ENCODE assay signal across 16 cellular contexts in genomic region chr13:28356506-28357064, GRCh38.
A peak's percentile ranks its signal among the peaks of the same experiment; 100 is the strongest.
DNase-seq lines count a peak whose midpoint lies in the region; ATAC-seq and TF ChIP-seq lines count a peak whose summit lies in the region.
"Had no signal": no experiment of that assay in that cellular context is flagged by ENCODE, and none has a peak within 500 bp of the region (broad histone marks: within the 10 kb centered on the region; RNA-seq: fewer than 3 reads in every experiment).

No MANE protein-coding gene starts in this region.

- H3K27ac Mint-ChIP-seq in Caco-2 (ENCODE audit: unreplicated experiment) = peak overlapping the region; percentile 14
- H3K27ac Mint-ChIP-seq in activated T-helper 17 cell treated with anti-CD3 and anti-CD28 coated beads, Interleukin-2, amount 50 U/mL, for 72 hours = peak overlapping the region; percentile 10

- H3K36me3 ChIP-seq in Caco-2 (ENCODE audit: control insufficient read depth, insufficient read depth, low read length) (no peaks in the 10 kb centered on the region), HUES48 (ENCODE audit: control insufficient read depth, insufficient read depth, low read length) (peaks cover 6% of the 10 kb centered on the region; the same call in 1 of the 2 replicates), mesodermal cell (ENCODE audit: control insufficient read depth, insufficient read depth, low read length) (peaks cover 7% of the 10 kb centered on the region)
- H3K36me3 ChIP-seq: right lobe of liver, vagina had no signal

- no peak overlapping the region for H3K4me3 Mint-ChIP-seq in Caco-2 (ENCODE audit: unreplicated experiment)
- no peak overlapping the region for H3K4me3 Mint-ChIP-seq in activated T-helper 17 cell treated with anti-CD3 and anti-CD28 coated beads, Interleukin-2, amount 50 U/mL, for 72 hours

- H3K36me3 Mint-ChIP-seq in Caco-2 (ENCODE audit: insufficient read depth, unreplicated experiment) = no peaks in the 10 kb centered on the region
- H3K36me3 Mint-ChIP-seq in activated T-helper 17 cell treated with anti-CD3 and anti-CD28 coated beads, Interleukin-2, amount 50 U/mL, for 72 hours (ENCODE audit: low read depth) = no peaks in the 10 kb centered on the region

- H3K9me3 Mint-ChIP-seq in Caco-2 (ENCODE audit: unreplicated experiment) = no peaks in the 10 kb centered on the region
- no peaks in the 10 kb centered on the region for H3K9me3 Mint-ChIP-seq in activated T-helper 17 cell treated with anti-CD3 and anti-CD28 coated beads, Interleukin-2, amount 50 U/mL, for 72 hours

- H3K4me1 Mint-ChIP-seq in Caco-2 (ENCODE audit: low read depth, unreplicated experiment) = peaks cover 9% of the 10 kb centered on the region
- no peaks in the 10 kb centered on the region for H3K4me1 Mint-ChIP-seq in activated T-helper 17 cell treated with anti-CD3 and anti-CD28 coated beads, Interleukin-2, amount 50 U/mL, for 72 hours

- POLR2A ChIA-PET in Caco-2 (lab: Charles Lee) = no interaction called here

- WGBS in mesodermal cell (ENCODE audit: insufficient coverage in 2 of 2), 2 experiments = 62 to 100% methylated on average over 2 to 4 of the region's 5 CpGs

- no TSS peak for BruUV-seq in Caco-2 (replicated peaks; lab: Mats Ljungman, UMichigan)

- ATAC-seq in activated T-helper 17 cell treated with anti-CD3 and anti-CD28 coated beads, Interleukin-2, amount 50 U/mL, for 72 hours (replicated peaks) = no peak

- CTCF ChIA-PET in Caco-2 (lab: Charles Lee) = no interaction called here

- DNase-seq in Caco-2 (no peak), hypothalamus (lab: John Stamatoyannopoulos, UW) (no peak), kidney glomerular epithelial cell (lab: John Stamatoyannopoulos, UW) (no peak)
- DNase-seq in stimulated activated CD4-positive, alpha-beta T cell treated with anti-CD3 and anti-CD28 coated beads, Interleukin-12 subunit alpha, Interleukin-12 subunit beta, amount 100 ng/mL, for 4 hours = no peak
- DNase-seq: activated naive CD4-positive, alpha-beta T cell treated with anti-CD3 and anti-CD28 coated beads, Interleukin-2, amount 50 U/mL, for 16 hours; caudate nucleus; naive thymus-derived CD4-positive, alpha-beta T cell; NCI-H187; NCI-H510A treated with DMSO at 0.1 percent for 48 hours; right lobe of liver; stimulated activated naive CD4-positive, alpha-beta T cell treated with Interleukin-2 at 50 U/mL for 16 hours had no signal

- no peak for TF ChIP-seq CTCF in Caco-2 (IDR thresholded peaks at IDR 0.05; ENCODE audit: insufficient read depth in 1 of 2, low read depth in 1 of 2, low read length in 1 of 2, severe bottlenecking in 1 of 2, unreplicated experiment in 1 of 2)

- no peaks in the 10 kb centered on the region for H3K27me3 Mint-ChIP-seq in Caco-2 (ENCODE audit: insufficient read depth, unreplicated experiment)
- H3K27me3 Mint-ChIP-seq in activated T-helper 17 cell treated with anti-CD3 and anti-CD28 coated beads, Interleukin-2, amount 50 U/mL, for 72 hours = no peaks in the 10 kb centered on the region

- no peak overlapping the region for H3K4me3 ChIP-seq in Caco-2 (ENCODE audit: low read depth, low read length)
- H3K4me3 ChIP-seq in HUES48 (ENCODE audit: low read depth, low read length) = no peak overlapping the region
- H3K4me3 ChIP-seq in mesodermal cell (ENCODE audit: extremely low read depth, insufficient read depth, low read length, poor library complexity, severe bottlenecking) = no peak overlapping the region
- H3K4me3 ChIP-seq: right lobe of liver, vagina had no signal

- H3K9ac ChIP-seq in HUES48 (ENCODE audit: low read depth, low read length) = no peak overlapping the region
- H3K9ac ChIP-seq: KMS-11 had no signal

- intact Hi-C loops in Caco-2 (cut with micrococcal nuclease; ENCODE audit: unreplicated experiment) = no loop called here

- H3K9me3 ChIP-seq in Caco-2 (no peaks in the 10 kb centered on the region), HUES48 (ENCODE audit: control insufficient read depth, insufficient read depth, low read length) (no peaks in the 10 kb centered on the region), mesodermal cell (ENCODE audit: control insufficient read depth, low read length) (no peaks in the 10 kb centered on the region)
- H3K9me3 ChIP-seq: right lobe of liver, vagina had no signal

- no peaks in the 10 kb centered on the region for H3K4me1 ChIP-seq in Caco-2
- H3K4me1 ChIP-seq in HUES48 (ENCODE audit: control insufficient read depth, insufficient read depth, low read length) = peaks cover 34% of the 10 kb centered on the region
- H3K4me1 ChIP-seq in mesodermal cell (ENCODE audit: control insufficient read depth, insufficient read depth, low read length, poor library complexity, severe bottlenecking) = peaks cover 41% of the 10 kb centered on the region
- H3K4me1 ChIP-seq: right lobe of liver had no signal

- no peaks in the 10 kb centered on the region for H3K27me3 ChIP-seq in Caco-2 (replicated peaks; ENCODE audit: control insufficient read depth, insufficient read depth, low read length)
- H3K27me3 ChIP-seq in HUES48 (ENCODE audit: control insufficient read depth, insufficient read depth, low read length) = no peaks in the 10 kb centered on the region
- H3K27me3 ChIP-seq: right lobe of liver, vagina had no signal

- H3K27ac ChIP-seq in HUES48 (ENCODE audit: low read depth, low read length) (peak overlapping the region; percentile 37), mesodermal cell (ENCODE audit: low read depth, low read length, severe bottlenecking) (peak overlapping the region; percentile 96)
- H3K27ac ChIP-seq: KMS-11, right lobe of liver, vagina had no signal
